40 cellular contexts compared by ENCODE assay signal in the genomic region with DNA sequence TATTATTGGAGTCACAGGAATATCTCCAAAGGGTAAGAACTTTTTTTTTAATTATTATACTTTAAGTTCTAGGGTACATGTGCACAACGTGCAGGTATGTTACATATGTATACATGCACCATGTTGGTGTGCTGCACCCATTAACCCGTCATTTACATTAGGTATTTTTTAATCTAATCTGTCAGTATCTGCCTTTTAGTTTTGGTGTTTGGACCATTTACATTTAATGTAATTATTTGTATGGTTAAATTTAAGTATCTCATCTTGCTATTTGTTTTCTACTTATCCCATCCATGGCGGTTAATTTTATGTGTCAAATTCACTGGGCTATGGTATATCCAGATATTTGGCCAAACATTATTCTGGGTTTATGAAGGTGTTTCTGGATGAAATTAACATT. TPM values are rescaled to one million over a fixed set of nuclear protein-coding genes. Genes with fewer than 3 reads are reported as not detected.
"Had no signal": no experiment of that assay in that cellular context is flagged by ENCODE, and none has a peak within 500 bp of the region (broad histone marks: within the 10 kb centered on the region; RNA-seq: fewer than 3 reads in every experiment).

No MANE protein-coding gene starts in this region.

- FAIRE-seq: astrocyte, bronchial epithelial cell had no signal

- ATAC-seq: activated naive CD4-positive, alpha-beta T cell treated with anti-CD3 and anti-CD28 coated beads, Interleukin-2, amount 50 U/mL, for 72 hours; activated naive CD8-positive, alpha-beta T cell treated with anti-CD3 and anti-CD28 coated beads, Interleukin-2, amount 50 U/mL, for 24 hours; activated T-cell treated with anti-CD3 and anti-CD28 coated beads, Interleukin-2, amount 50 U/mL, for 4 hours; activated T-cell treated with anti-CD3 and anti-CD28 coated beads, Interleukin-2, amount 50 U/mL, for 72 hours; activated T-helper 17 cell treated with anti-CD3 and anti-CD28 coated beads, Interleukin-2, amount 50 U/mL, for 72 hours; body of pancreas had no signal

- H3K9me3 ChIP-seq: adrenal gland, ascending aorta, body of pancreas, breast epithelium had no signal

- H3K27ac ChIP-seq: adrenal gland, ascending aorta, body of pancreas, brain microvascular endothelial cell, breast epithelium, cardiac muscle cell had no signal

- H3K27me3 ChIP-seq: adrenal gland, ascending aorta, body of pancreas, brain microvascular endothelial cell, breast epithelium, cardiac muscle cell had no signal

- H3K36me3 ChIP-seq: adrenal gland, ascending aorta, brain microvascular endothelial cell, breast epithelium, cardiac muscle cell had no signal

- H3K4me3 ChIP-seq: adrenal gland, ascending aorta, body of pancreas, breast epithelium, cardiac muscle cell had no signal

- DNase-seq: activated effector memory CD4-positive, alpha-beta T cell treated with anti-CD3 and anti-CD28 coated beads, Interleukin-2, amount 50 U/mL, for 16 hours; activated effector memory CD4-positive, alpha-beta T cell treated with Interleukin-2 at 50 U/mL for 16 hours; activated gamma-delta T cell; activated gamma-delta T cell treated with Interleukin-2 at 50 U/mL for 16 hours; activated naive CD4-positive, alpha-beta T cell; activated naive CD4-positive, alpha-beta T cell treated with anti-CD3 and anti-CD28 coated beads for 36 hours; activated naive CD4-positive, alpha-beta T cell treated with anti-CD3 and anti-CD28 coated beads, Interleukin-2, amount 10 ng/mL, durations not matched to agents 7 days and 5 days; activated naive CD4-positive, alpha-beta T cell treated with anti-CD3 and anti-CD28 coated beads, Interleukin-2, amount 50 U/mL, for 16 hours; activated naive CD4-positive, alpha-beta T cell treated with Interleukin-2 at 50 U/mL for 16 hours; activated naive CD8-positive, alpha-beta T cell treated with anti-CD3 and anti-CD28 coated beads for 36 hours; activated naive CD8-positive, alpha-beta T cell treated with anti-CD3 and anti-CD28 coated beads, Interleukin-2, amount 10 ng/mL, durations not matched to agents 7 days and 5 days; activated naive CD8-positive, alpha-beta T cell treated with anti-CD3 and anti-CD28 coated beads, Interleukin-2, amount 50 U/mL, for 24 hours; activated T-cell treated with anti-CD3 and anti-CD28 coated beads, Interleukin-2, amount 50 U/mL, for 1 hour; activated T-cell treated with anti-CD3 and anti-CD28 coated beads, Interleukin-2, amount 50 U/mL, for 24 hours; activated T-cell treated with anti-CD3 and anti-CD28 coated beads, Interleukin-2, amount 50 U/mL, for 4 hours; activated T-cell treated with anti-CD3 and anti-CD28 coated beads, Interleukin-2, amount 50 U/mL, for 48 hours; activated T-cell treated with anti-CD3 and anti-CD28 coated beads, Interleukin-2, amount 50 U/mL, for 72 hours; adrenal gland; amniotic stem cell; amygdala; anterior cingulate cortex; aorta; body of pancreas; brain microvascular endothelial cell; caudate nucleus; central memory CD4-positive, alpha-beta T cell; cerebellar nuclear complex had no signal

- H3K4me1 ChIP-seq: adrenal gland, ascending aorta, body of pancreas, breast epithelium had no signal

RNA-seq across cellular contexts. Expression of a gene that starts 15.4 kb away (rescaled TPM):
- total RNA-seq: activated naive CD4-positive, alpha-beta T cell treated with anti-CD3 and anti-CD28 coated beads for 36 hours; activated naive CD4-positive, alpha-beta T cell treated with anti-CD3 and anti-CD28 coated beads, Interleukin-2, amount 50 U/mL, for 72 hours; activated naive CD8-positive, alpha-beta T cell treated with anti-CD3 and anti-CD28 coated beads for 36 hours; activated naive CD8-positive, alpha-beta T cell treated with anti-CD3 and anti-CD28 coated beads, Interleukin-2, amount 10 ng/mL, durations not matched to agents 7 days and 5 days; activated T-cell treated with anti-CD3 and anti-CD28 coated beads, Interleukin-2, amount 50 U/mL, for 4 hours; activated T-cell treated with anti-CD3 and anti-CD28 coated beads, Interleukin-2, amount 50 U/mL, for 72 hours; activated T-helper 1 cell treated with anti-CD3 and anti-CD28 coated beads, Interleukin-12 subunit alpha, Interleukin-12 subunit beta, Interleukin-2, Interleukin-4 antibody, amounts not matched to agents 30 ng/mL and 10 ng/mL and 1 ng/mL, durations not matched to agents 14 hours and 24 hours and 36 hours; activated T-helper 17 cell treated with anti-CD3 and anti-CD28 coated beads, Interleukin-2, amount 50 U/mL, for 72 hours; activated T-helper 2 cell treated with anti-CD3 and anti-CD28 coated beads, Interferon-gamma antibody, Interleukin-2, Interleukin-4, amounts not matched to agents 10 μg/mL and 5 μg/mL and 100 μg/mL, durations not matched to agents 14 hours and 24 hours and 36 hours; adrenal gland; aorta; ascending aorta; astrocyte; body of pancreas; breast epithelium; bronchial epithelial cell; cardiac muscle cell; cardiac septum; cerebellum; chondrocyte had no signal
- polyA plus RNA-seq: adipose tissue, aorta, cardiac muscle cell had no signal
